Comparison of ENCODE assay signal across 1 cellular context in genomic region chr3:185109012-185109411, GRCh38. TPM values are rescaled to one million over a fixed set of nuclear protein-coding genes. Genes with fewer than 3 reads are reported as not detected.
"Had no signal": no experiment of that assay in that cellular context is flagged by ENCODE, and none has a peak within 500 bp of the region (broad histone marks: within the 10 kb centered on the region; RNA-seq: fewer than 3 reads in every experiment).

No MANE protein-coding gene starts in this region.

RNA-seq across cellular contexts. Expression of gene C3orf70, which starts 43.8 kb away (rescaled TPM):
- total RNA-seq: HT-29 had no signal
